In the genomic region with DNA sequence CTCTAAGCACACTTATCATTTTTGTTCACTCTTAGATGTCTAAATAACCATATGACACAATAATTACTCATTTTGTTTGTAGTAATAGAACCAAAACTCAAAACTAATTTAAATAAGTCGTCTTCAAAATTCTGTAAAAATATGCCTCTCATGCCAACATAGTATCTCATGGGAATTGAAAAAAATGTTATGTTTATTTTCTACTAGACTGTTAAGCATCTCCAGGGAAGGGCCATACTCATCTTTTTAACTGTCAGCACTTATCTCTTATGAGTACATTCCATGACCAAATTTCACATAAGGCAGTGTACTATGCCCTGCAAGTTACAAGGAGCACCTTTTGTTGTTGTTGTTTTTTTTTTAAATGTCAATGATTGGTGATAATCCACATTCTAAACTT, we compare ENCODE assay signal across 24 cellular contexts.
"Had no signal": no experiment of that assay in that cellular context is flagged by ENCODE, and none has a peak within 500 bp of the region (broad histone marks: within the 10 kb centered on the region; RNA-seq: fewer than 3 reads in every experiment).

No MANE protein-coding gene starts in this region.

- H3K36me3 ChIP-seq: thoracic aorta had no signal

- H3K9me3 ChIP-seq: esophagus squamous epithelium, gastroesophageal sphincter, psoas muscle, sigmoid colon, stomach, thoracic aorta had no signal

- H3K4me1 Mint-ChIP-seq: immature natural killer cell, nephron had no signal

- H3K9me3 Mint-ChIP-seq: central memory CD8-positive, alpha-beta T cell; immature natural killer cell; naive B cell; nephron had no signal

- H3K4me1 ChIP-seq: esophagus squamous epithelium, sigmoid colon, stomach had no signal

- ATAC-seq: gastroesophageal sphincter, left ventricle myocardium superior had no signal

- FAIRE-seq: kidney, small intestine had no signal

- H3K4me3 ChIP-seq: esophagus squamous epithelium, gastroesophageal sphincter, lung, psoas muscle, sigmoid colon, stomach, thoracic aorta had no signal

- DNase-seq: effector memory CD4-positive, alpha-beta T cell; esophagus squamous epithelium; foreskin fibroblast; glutamatergic neuron; immature natural killer cell; kidney; left cardiac atrium; left ventricle myocardium superior; mesenchymal stem cell; naive B cell; psoas muscle; retina; sigmoid colon; small intestine; stimulated activated CD4-positive, alpha-beta T cell treated with anti-CD3 and anti-CD28 coated beads, Interleukin-12 subunit alpha, Interleukin-12 subunit beta, amount 100 ng/mL, for 4 hours; stimulated activated naive CD4-positive, alpha-beta T cell; stomach; substantia nigra; trophoblast cell had no signal

- H3K27ac ChIP-seq: esophagus squamous epithelium, gastroesophageal sphincter, psoas muscle, sigmoid colon, stomach, thoracic aorta had no signal

- H3K27me3 ChIP-seq: esophagus squamous epithelium, gastroesophageal sphincter, sigmoid colon, stomach had no signal

- H3K27me3 Mint-ChIP-seq: central memory CD8-positive, alpha-beta T cell; naive B cell had no signal

- H3K4me3 Mint-ChIP-seq: central memory CD8-positive, alpha-beta T cell; immature natural killer cell; naive B cell; nephron had no signal

- H3K36me3 Mint-ChIP-seq: naive B cell had no signal
